ENCODE assay signal across 9 cellular contexts in genomic region chr7:150567168-150567567, GRCh38. TPM values are rescaled to one million over a fixed set of nuclear protein-coding genes. Genes with fewer than 3 reads are reported as not detected.
DNase-seq lines count a peak whose midpoint lies in the region; ATAC-seq, FAIRE-seq and TF ChIP-seq lines count a peak whose summit lies in the region.
"Had no signal": no experiment of that assay in that cellular context is flagged by ENCODE, and none has a peak within 500 bp of the region (broad histone marks: within the 10 kb centered on the region; RNA-seq: fewer than 3 reads in every experiment).

Gene GIMAP4 (plus strand): TSS chr7:150567390. CDS start chr7:150569902, 2,512 bp downstream.

- H4K5ac ChIP-seq in H9 (ENCODE audit: insufficient read length, low read depth, low read length) = no peak within 1 kb of the TSS

- H3K36me3 Mint-ChIP-seq in H9 (ENCODE audit: insufficient read depth in 1 of 3, low read depth in 3 of 3) = no peaks in the 10 kb centered on the region

- no peaks in the 10 kb centered on the region; a peak in 1 of 5 replicates for H3K9me3 Mint-ChIP-seq in H9

- no peak for TF ChIP-seq CTCF in adrenal gland (IDR thresholded peaks at IDR 0.05)
- no peak for TF ChIP-seq CTCF in left lung (IDR thresholded peaks at IDR 0.05)
- TF ChIP-seq CTCF in H9 (conservative IDR thresholded peaks at IDR 0.05) = no peak

- no peaks in the 10 kb centered on the region for H3K79me1 ChIP-seq in H9 (ENCODE audit: insufficient read depth, low read depth, low read length, poor library complexity, severe bottlenecking)

- no peak within 1 kb of the TSS for H3K18ac ChIP-seq in H9 (ENCODE audit: insufficient read length, low read depth, low read length)

- no peak within 1 kb of the TSS for H2BK120ac ChIP-seq in H9 (ENCODE audit: low read depth, low read length, poor library complexity, severe bottlenecking)

- peak within 1 kb of the TSS in 4 of 5 donors; percentile 22 to 85 (median 55) for H3K27ac ChIP-seq in adrenal gland
- peak within 1 kb of the TSS; percentile 70 to 83 for H3K27ac ChIP-seq in left lung
- peak within 1 kb of the TSS; percentile 87 for H3K27ac ChIP-seq in subcutaneous abdominal adipose tissue (ENCODE audit: low read depth, low read length)
- no peak within 1 kb of the TSS for H3K27ac ChIP-seq in H9 (ENCODE audit: insufficient read length, low read depth, low read length)

- H3K4me3 ChIP-seq in adrenal gland = peak within 1 kb of the TSS in 3 of 4 donors; percentile 42 to 53 (median 49)
- H3K4me3 ChIP-seq in left lung = peak within 1 kb of the TSS; percentile 28 to 52
- H3K4me3 ChIP-seq in subcutaneous abdominal adipose tissue (ENCODE audit: low read depth in 1 of 5, low read length in 5 of 5) = peak within 1 kb of the TSS; percentile 57 to 88 (median 79)

- no peak within 1 kb of the TSS for H3K4me2 ChIP-seq in H9 (ENCODE audit: insufficient read depth, insufficient read length, low read length)

- peak within 1 kb of the TSS in 4 of 5 donors; percentile 59 to 92 (median 76) for H3K9ac ChIP-seq in subcutaneous abdominal adipose tissue (ENCODE audit: low read length in 5 of 5)
- H3K9ac ChIP-seq in H9 (ENCODE audit: extremely low read depth, insufficient read length, low read length) = no peak within 1 kb of the TSS

- peaks cover 33% of the 10 kb centered on the region for H3K27me3 Mint-ChIP-seq in H9 (ENCODE audit: low read depth)

- ATAC-seq in left lung = peak; percentile 71

- H3K9me3 ChIP-seq in adrenal gland (replicated peaks in 1 of 3) (no peaks in the 10 kb centered on the region), left lung (no peaks in the 10 kb centered on the region), subcutaneous abdominal adipose tissue (ENCODE audit: control insufficient read depth in 5 of 5, low read length in 5 of 5) (peaks cover 0 to 10% (median 2%) of the 10 kb centered on the region in 5 donors), H9 (ENCODE audit: control insufficient read depth, low read depth, low read length) (no peaks in the 10 kb centered on the region)

- no peak within 1 kb of the TSS for H3K4me3 Mint-ChIP-seq in H9

- no peaks in the 10 kb centered on the region for H3K79me2 ChIP-seq in H9 (ENCODE audit: insufficient read depth, low read length)

- H3K27ac Mint-ChIP-seq in H9 = no peak within 1 kb of the TSS

- H2AK5ac ChIP-seq in H9 (ENCODE audit: insufficient read length, low read length) = no peak within 1 kb of the TSS

- H2BK5ac ChIP-seq in H9 (ENCODE audit: insufficient read length, low read length) = no peak within 1 kb of the TSS

- H3K36me3 ChIP-seq in adrenal gland (replicated peaks in 1 of 2) (no peaks in the 10 kb centered on the region), left lung (peaks cover 0 to 16% of the 10 kb centered on the region in 2 donors), subcutaneous abdominal adipose tissue (ENCODE audit: control insufficient read depth in 5 of 5, insufficient read depth in 5 of 5, low read length in 5 of 5) (peaks cover 0 to 19% (median 8%) of the 10 kb centered on the region in 5 donors)

- H3K23ac ChIP-seq in H9 (ENCODE audit: insufficient read length, low read depth, low read length) = no peak within 1 kb of the TSS

- H3K4ac ChIP-seq in H9 (ENCODE audit: low read depth, low read length) = no peak within 1 kb of the TSS

- FAIRE-seq in HTR-8/SVneo (lab: Jason Lieb, UNC) = no peak

- H3K14ac ChIP-seq in H9 (ENCODE audit: insufficient read depth, low read length) = no peak within 1 kb of the TSS; the same call in 1 of the 2 replicates

- H2AFZ ChIP-seq in H9 (ENCODE audit: low read length) = no peak within 1 kb of the TSS

- H3K4me1 Mint-ChIP-seq in H9 = peaks cover 40 to 43% of the 10 kb centered on the region in 2 experiments

- H2BK12ac ChIP-seq in H9 (ENCODE audit: insufficient read length, low read depth, low read length) = no peak within 1 kb of the TSS

- no peak within 1 kb of the TSS for H3K56ac ChIP-seq in H9 (ENCODE audit: insufficient read length, low read depth, low read length)

- no peak within 1 kb of the TSS for H3T11ph ChIP-seq in H9 (ENCODE audit: low read length)

- WGBS in adrenal gland, 4 donors = 37 to 49% (median 46%) methylated on average over 9 of the region's 9 CpGs
- WGBS in H9 (ENCODE audit: extremely low coverage, insufficient read length, low lambda C conversion rate) = no CpG with 5 or more reads among the region's 9 CpGs

- H3K27me3 ChIP-seq in adrenal gland (no peaks in the 10 kb centered on the region), left lung (no peaks in the 10 kb centered on the region), subcutaneous abdominal adipose tissue (ENCODE audit: control insufficient read depth in 5 of 5, insufficient read depth in 4 of 5, low read length in 5 of 5) (no peaks in the 10 kb centered on the region), H9 (ENCODE audit: insufficient read depth, low read length) (no peaks in the 10 kb centered on the region)

- no peak within 1 kb of the TSS for H4K91ac ChIP-seq in H9 (ENCODE audit: insufficient read length, low read depth, low read length)

- H3K4me1 ChIP-seq in adrenal gland (replicated peaks in 1 of 2) (no peaks in the 10 kb centered on the region), left lung (peaks cover 0 to 41% of the 10 kb centered on the region in 2 donors), subcutaneous abdominal adipose tissue (ENCODE audit: control insufficient read depth in 5 of 5, insufficient read depth in 5 of 5, low read length in 5 of 5) (peaks cover 0 to 29% (median 6%) of the 10 kb centered on the region in 5 donors), H9 (ENCODE audit: insufficient read depth, low read length) (peaks cover 7% of the 10 kb centered on the region; the same call in 1 of the 2 replicates)

- no peaks in the 10 kb centered on the region for H4K20me1 ChIP-seq in H9 (ENCODE audit: control insufficient read depth, insufficient read depth, insufficient read length)

- intact Hi-C loops in adrenal gland (cut with DNase I) (no loop called here), left lung (cut with DNase I) (no loop called here)

- no peak within 1 kb of the TSS for H2BK15ac ChIP-seq in H9 (ENCODE audit: low read depth, low read length)

- TF ChIP-seq POLR2A in adrenal gland (IDR thresholded peaks at IDR 0.05) = no peak

- H3K23me2 ChIP-seq in H9 (ENCODE audit: insufficient read length, low read depth, low read length, poor library complexity, severe bottlenecking) = no peaks in the 10 kb centered on the region

- H2BK20ac ChIP-seq in H9 (ENCODE audit: low read depth, low read length, poor library complexity, severe bottlenecking) = no peak within 1 kb of the TSS

- DNase-seq in NOMO-1 treated with DMSO at 0.1 percent for 48 hours (lab: John Stamatoyannopoulos, UW; ENCODE audit: unreplicated experiment) = peak; percentile 18
- peak in 4 of 7 donors; percentile 15 to 35 (median 19) for DNase-seq in adrenal gland
- no peak for DNase-seq in left lung
- DNase-seq in AML-193 (lab: John Stamatoyannopoulos, UW) = no peak
- DNase-seq in H9 = no peak
- no peak for DNase-seq in HTR-8/SVneo (ENCODE audit: insufficient read length, low spot score)
- DNase-seq in GM19238 (ENCODE audit: insufficient read length, low spot score) = no peak
- DNase-seq: NCI-H774 had no signal

- H4K8ac ChIP-seq in H9 (replicated peaks; ENCODE audit: insufficient read length, low read depth, low read length) = no peak within 1 kb of the TSS

RNA-seq across cellular contexts. Expression of gene GIMAP4, which starts in this region (rescaled TPM):
- 10 to 100 TPM; 24.6 to 52.7 (median 39.6) TPM for total RNA-seq in adrenal gland
- 10 to 100 TPM; 19.6 to 35.6 (median 27.9) TPM for polyA plus RNA-seq in adrenal gland
- 10 to 100 TPM; 31.3 to 59.2 TPM for total RNA-seq in left lung
- total RNA-seq in H9 (2021) = not detected in 2 replicates

Comparison
In these comparisons a context has a peak if more than half of its experiments do, and no peak if none do; other contexts are left out.
1. RNA of gene GIMAP4 (total RNA-seq): 31.3 to 59.2 TPM in left lung and 24.6 to 52.7 TPM in adrenal gland; not detected in H9; every median in the first group is over 10 times any median in the second.
2. DNase-seq: peak in NOMO-1 treated with DMSO at 0.1 percent for 48 hours (single experiment) and adrenal gland (4 of 7); none in left lung (0 of 2), AML-193 (0 of 2), H9 (single experiment), HTR-8/SVneo (single experiment) and GM19238 (single experiment).
3. Peak in every context shown above with its lines, with median percentiles within 50 percentile points of each other: H3K4me3 ChIP-seq.